In the genomic region with DNA sequence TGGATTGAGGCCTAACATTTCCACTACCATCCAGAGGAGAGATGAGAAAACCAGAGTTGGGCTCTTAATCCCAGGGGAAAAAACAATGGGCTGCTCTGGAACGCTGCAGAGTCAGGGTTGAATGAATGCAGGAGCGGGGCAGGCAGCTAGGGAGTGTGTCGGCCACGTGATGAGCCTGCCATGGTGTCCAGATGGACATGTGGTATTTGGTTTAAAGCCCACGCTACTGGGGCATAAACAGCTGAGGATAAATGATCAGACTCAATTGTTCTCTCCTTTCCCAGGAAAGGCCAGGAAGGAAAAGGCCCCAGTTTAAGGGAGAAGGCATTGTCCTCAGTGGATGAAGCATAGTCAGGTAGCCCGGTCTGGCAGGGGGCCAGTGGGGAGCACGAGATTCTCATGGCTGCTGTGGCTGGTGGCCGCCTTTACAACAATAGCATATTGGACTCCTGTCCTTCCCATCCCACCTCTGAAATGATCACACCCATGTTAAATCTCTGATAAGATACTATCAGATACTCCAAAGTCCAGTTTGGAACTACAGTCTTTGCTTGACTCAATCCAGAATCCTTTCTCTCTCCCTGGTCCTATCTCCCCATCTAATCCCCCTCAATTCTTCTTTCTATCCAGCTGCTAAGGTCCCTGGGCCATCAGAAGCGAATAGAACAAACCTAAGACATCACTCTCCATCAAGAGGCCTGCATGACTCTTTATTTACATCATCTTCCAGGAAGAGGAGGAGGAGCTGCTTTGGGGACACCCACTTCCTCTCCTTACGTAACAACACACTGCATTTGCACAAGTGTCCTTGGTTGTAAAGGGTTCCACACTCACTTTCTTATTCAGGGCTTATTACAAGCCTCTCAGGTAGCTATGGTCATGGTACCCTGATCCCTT, we compare ENCODE assay signal across 8 cellular contexts. TPM values are rescaled to one million over a fixed set of nuclear protein-coding genes. Genes with fewer than 3 reads are reported as not detected.
DNase-seq lines count a peak whose midpoint lies in the region; ATAC-seq and TF ChIP-seq lines count a peak whose summit lies in the region.

No MANE protein-coding gene starts in this region.

- H3K36me3 Mint-ChIP-seq in activated CD8-positive, alpha-beta T cell treated with anti-CD3 and anti-CD28 coated beads for 36 hours (ENCODE audit: low read depth): no peaks in the 10 kb centered on the region

- no peak for TF ChIP-seq POLR2A in uterus (IDR thresholded peaks at IDR 0.05)

- H3K27ac Mint-ChIP-seq in activated CD8-positive, alpha-beta T cell treated with anti-CD3 and anti-CD28 coated beads for 36 hours: peak overlapping the region; percentile 73

- DNase-seq in stimulated activated CD4-positive, alpha-beta T cell treated with anti-CD3 and anti-CD28 coated beads, Interleukin-2, amount 100 ng/mL, for 4 hours (ENCODE audit: low read depth): peak; percentile 5
- DNase-seq in stimulated activated CD4-positive, alpha-beta T cell treated with anti-CD3 and anti-CD28 coated beads, Interleukin-4, amount 100 ng/mL, for 24 hours: no peak
- peak; percentile 33 for DNase-seq in activated CD8-positive, alpha-beta T cell treated with anti-CD3 and anti-CD28 coated beads for 36 hours
- DNase-seq in left colon: peak; percentile 83 to 89
- DNase-seq in GM10266 (ENCODE audit: extremely low spot score): no peak
- no peak for DNase-seq in uterus
- no peak for DNase-seq in activated gamma-delta T cell (lab: John Stamatoyannopoulos, UW)
- DNase-seq in NAMALWA (ENCODE audit: low spot score): no peak

- no peaks in the 10 kb centered on the region for H3K9me3 ChIP-seq in uterus

- ATAC-seq in activated CD8-positive, alpha-beta T cell treated with anti-CD3 and anti-CD28 coated beads for 36 hours: peak; percentile 65
- ATAC-seq in left colon: peak; percentile 72

- no peaks in the 10 kb centered on the region for H3K27me3 Mint-ChIP-seq in activated CD8-positive, alpha-beta T cell treated with anti-CD3 and anti-CD28 coated beads for 36 hours

- no peak overlapping the region for H3K27ac ChIP-seq in uterus

- no peak overlapping the region for H3K4me3 Mint-ChIP-seq in activated CD8-positive, alpha-beta T cell treated with anti-CD3 and anti-CD28 coated beads for 36 hours

- H3K4me1 Mint-ChIP-seq in activated CD8-positive, alpha-beta T cell treated with anti-CD3 and anti-CD28 coated beads for 36 hours (ENCODE audit: low read depth): peaks cover 27% of the 10 kb centered on the region

- POLR2A ChIA-PET in activated CD8-positive, alpha-beta T cell treated with anti-CD3 and anti-CD28 coated beads for 36 hours (lab: Charles Lee): interaction anchor here (2.0 kb wide), 1 partner anchor 19 kb away, joined by 7 read pairs; no protein-coding TSS in a partner anchor

- CTCF ChIA-PET in activated CD8-positive, alpha-beta T cell treated with anti-CD3 and anti-CD28 coated beads for 36 hours (lab: Charles Lee): interaction anchor here (1.8 kb wide), 1 partner anchor 28 kb away, joined by 11 read pairs; no protein-coding TSS in a partner anchor

- intact Hi-C loops in activated CD8-positive, alpha-beta T cell treated with anti-CD3 and anti-CD28 coated beads for 36 hours (cut with micrococcal nuclease): no loop called here
- intact Hi-C loops in left colon (cut with DNase I, micrococcal nuclease) (no loop called here), uterus (cut with DNase I; ENCODE audit: low total_unique reads) (no loop called here)

- no peaks in the 10 kb centered on the region for H3K36me3 ChIP-seq in uterus

- no peaks in the 10 kb centered on the region for H3K9me3 Mint-ChIP-seq in activated CD8-positive, alpha-beta T cell treated with anti-CD3 and anti-CD28 coated beads for 36 hours

- TF ChIP-seq CTCF in activated CD8-positive, alpha-beta T cell treated with anti-CD3 and anti-CD28 coated beads for 36 hours (IDR thresholded peaks at IDR 0.05): no peak
- TF ChIP-seq CTCF in GM10266 (IDR thresholded peaks at IDR 0.05; ENCODE audit: control insufficient read depth, insufficient read depth, low read depth, missing control alignments) (no peak), uterus (IDR thresholded peaks at IDR 0.05) (no peak)

- H3K4me3 ChIP-seq in uterus: no peak overlapping the region

- no peaks in the 10 kb centered on the region for H3K4me1 ChIP-seq in uterus

- no peaks in the 10 kb centered on the region for H3K27me3 ChIP-seq in uterus

RNA-seq across cellular contexts. Expression of gene CA4, which starts 20.4 kb away (rescaled TPM):
- not detected for total RNA-seq in activated CD8-positive, alpha-beta T cell treated with anti-CD3 and anti-CD28 coated beads for 36 hours
- total RNA-seq in left colon: 100 to 1,000 TPM; 394 to 509 TPM
- total RNA-seq in uterus: 10 to 100 TPM in 2 of 4 donors, 1 to 10 TPM in 2; 2.6 to 22.5 (median 11.0) TPM

Comparison
In these comparisons a context has a peak if more than half of its experiments do, and no peak if none do; other contexts are left out.
1. DNase-seq: peak in stimulated activated CD4-positive, alpha-beta T cell treated with anti-CD3 and anti-CD28 coated beads, Interleukin-2, amount 100 ng/mL, for 4 hours (single experiment), activated CD8-positive, alpha-beta T cell treated with anti-CD3 and anti-CD28 coated beads for 36 hours (single experiment) and left colon (2 of 2); none in stimulated activated CD4-positive, alpha-beta T cell treated with anti-CD3 and anti-CD28 coated beads, Interleukin-4, amount 100 ng/mL, for 24 hours (single experiment), GM10266 (single experiment), uterus (0 of 2), activated gamma-delta T cell (single experiment) and NAMALWA (single experiment).
2. RNA of gene CA4, which starts 20.4 kb away (total RNA-seq): 394 to 509 TPM in left colon; 2.6 to 22.5 TPM in uterus and not detected in activated CD8-positive, alpha-beta T cell treated with anti-CD3 and anti-CD28 coated beads for 36 hours; every median in the first group is over 10 times any median in the second.